Comparison of ENCODE assay signal across 1 cellular context in the genomic region with DNA sequence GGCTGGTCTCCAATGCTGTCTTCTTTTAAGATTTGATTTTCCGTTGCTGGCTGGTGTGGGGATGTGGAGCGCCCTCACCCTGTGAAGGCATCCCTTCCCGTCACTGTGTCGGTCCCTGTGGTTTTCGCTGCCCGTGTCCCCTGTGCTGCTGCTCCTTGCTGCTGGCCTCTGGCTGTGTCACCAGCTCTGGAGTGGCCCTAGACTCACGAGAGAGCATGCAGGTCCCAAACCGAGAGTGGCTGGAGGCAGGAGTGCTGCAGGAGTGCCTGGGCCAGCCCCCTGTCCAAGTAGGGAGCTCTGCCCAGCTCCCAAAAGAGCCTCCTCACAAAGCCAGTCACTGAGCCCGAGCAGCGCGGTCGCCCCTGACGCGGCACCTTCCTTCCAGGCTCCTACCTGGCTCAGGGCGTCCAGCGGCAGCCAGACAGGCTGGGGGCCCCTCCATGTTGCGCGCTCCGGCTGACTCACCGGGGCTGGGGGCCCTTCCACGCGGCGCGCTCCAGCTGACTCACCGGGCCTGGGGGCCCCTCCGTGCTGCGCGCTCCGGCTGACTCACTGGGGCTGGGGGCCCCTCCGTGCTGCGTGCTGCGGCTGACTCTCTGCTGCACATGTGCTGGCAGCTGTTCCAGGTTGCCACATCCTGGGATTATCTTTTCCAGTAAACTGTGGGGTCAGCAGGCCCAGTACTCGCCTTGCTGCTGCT.
A peak's percentile ranks its signal among the peaks of the same experiment; 100 is the strongest.
TF ChIP-seq lines count a peak whose summit lies in the region.

No MANE protein-coding gene starts in this region.

TF ChIP-seq in SK-N-SH, 30 proteins besides CTCF, POLR2A, EP300 and RAD21 (continued from another document):
- TF ChIP-seq JUND (IDR thresholded peaks at IDR 0.05) (peak; percentile 97), USF2 (IDR thresholded peaks at IDR 0.05; ENCODE audit: borderline replicate concordance, low read depth, low read length) (no peak), TEAD4 (IDR thresholded peaks at IDR 0.05; ENCODE audit: borderline replicate concordance, insufficient read depth) (peak; percentile 73; the same call in 1 of the 2 replicates), NRF1 (IDR thresholded peaks at IDR 0.05; ENCODE audit: low read depth, low read length) (peak; percentile 32), MAX (IDR thresholded peaks at IDR 0.05; ENCODE audit: low read depth) (peak; percentile 98), FOXM1 (IDR thresholded peaks at IDR 0.05; ENCODE audit: low read depth) (peak; percentile 87), EZH2phosphoT487 (IDR thresholded peaks at IDR 0.05; ENCODE audit: borderline replicate concordance, low read depth) (no peak), FOSL2 (IDR thresholded peaks at IDR 0.05; ENCODE audit: borderline replicate concordance, low read depth) (peak; percentile 100), SMC3 (IDR thresholded peaks at IDR 0.05; ENCODE audit: low read depth, low read length) (no peak), ZBTB33 (IDR thresholded peaks at IDR 0.05; ENCODE audit: borderline replicate concordance, low read depth) (peak; percentile 72; the same call in 1 of the 2 replicates), USF1 (IDR thresholded peaks at IDR 0.05; ENCODE audit: borderline replicate concordance, low read depth) (peak; percentile 46), GABPA (IDR thresholded peaks at IDR 0.05; ENCODE audit: low read depth) (no peak)
- TF ChIP-seq, protein P1, sequence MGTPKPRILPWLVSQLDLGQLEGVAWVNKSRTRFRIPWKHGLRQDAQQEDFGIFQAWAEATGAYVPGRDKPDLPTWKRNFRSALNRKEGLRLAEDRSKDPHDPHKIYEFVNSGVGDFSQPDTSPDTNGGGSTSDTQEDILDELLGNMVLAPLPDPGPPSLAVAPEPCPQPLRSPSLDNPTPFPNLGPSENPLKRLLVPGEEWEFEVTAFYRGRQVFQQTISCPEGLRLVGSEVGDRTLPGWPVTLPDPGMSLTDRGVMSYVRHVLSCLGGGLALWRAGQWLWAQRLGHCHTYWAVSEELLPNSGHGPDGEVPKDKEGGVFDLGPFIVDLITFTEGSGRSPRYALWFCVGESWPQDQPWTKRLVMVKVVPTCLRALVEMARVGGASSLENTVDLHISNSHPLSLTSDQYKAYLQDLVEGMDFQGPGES (IDR thresholded peaks at IDR 0.05; ENCODE audit: low read depth, low read length) = no peak
